Comparison of ENCODE assay signal across 1 cellular context in the genomic region with DNA sequence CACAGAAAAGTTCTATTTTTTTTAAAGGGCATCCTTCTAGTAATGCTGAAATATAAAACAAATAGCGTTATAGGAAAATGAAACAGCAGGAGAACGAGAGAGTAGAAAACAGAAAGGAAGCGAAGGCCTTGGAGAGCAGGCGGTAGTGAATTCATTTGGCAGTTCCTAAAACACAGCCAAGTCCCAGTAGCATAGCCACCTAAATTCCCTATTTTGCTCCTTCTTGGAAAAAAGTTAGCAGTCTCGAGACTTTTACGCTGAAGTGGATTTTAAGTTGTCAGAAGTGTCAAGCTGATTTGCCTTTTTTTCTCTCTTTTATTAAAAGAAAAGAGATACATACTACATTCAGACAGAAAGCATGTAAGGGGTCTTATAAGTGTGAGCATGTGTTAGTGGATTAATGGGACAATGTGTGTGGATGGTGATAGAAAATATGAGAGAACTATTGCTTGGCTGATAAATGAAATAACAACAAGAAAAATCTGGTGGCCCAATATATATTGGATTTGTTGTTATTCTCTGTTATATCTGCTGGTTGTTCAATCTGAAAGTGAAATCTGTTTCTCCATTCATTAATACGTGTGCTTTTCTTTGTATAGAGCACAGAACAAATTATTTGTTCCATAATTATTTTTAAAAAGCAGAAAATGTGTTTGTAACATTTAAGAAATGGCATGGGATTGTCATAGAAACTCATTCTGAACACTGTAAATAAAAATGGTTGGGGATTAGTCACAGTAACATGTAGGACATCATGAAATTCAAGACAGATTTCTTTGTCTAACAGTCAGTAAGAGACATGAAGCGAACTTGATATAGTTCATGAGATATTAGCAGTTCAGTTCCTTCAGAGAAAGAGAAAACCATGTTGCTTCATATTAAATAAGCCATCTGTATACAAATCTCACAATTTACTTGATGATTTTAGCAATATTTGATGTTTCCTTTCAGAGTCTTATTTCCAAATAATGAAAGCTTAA.
TF ChIP-seq lines count a peak whose summit lies in the region.

No MANE protein-coding gene starts in this region.

TF ChIP-seq in HepG2, 621 proteins besides CTCF, POLR2A, EP300 and RAD21:
- no peak for TF ChIP-seq NR2F6 (IDR thresholded peaks at IDR 0.05)
- no peak for TF ChIP-seq NR2F6 (CRISPR knock-in tag; IDR thresholded peaks at IDR 0.05)
- no peak for TF ChIP-seq RARG (CRISPR knock-in tag; IDR thresholded peaks at IDR 0.05; ENCODE audit: low read depth)
- no peak for TF ChIP-seq KDM3A (CRISPR knock-in tag; IDR thresholded peaks at IDR 0.05; ENCODE audit: low read depth)
- no peak for TF ChIP-seq ZNF441 (CRISPR knock-in tag; IDR thresholded peaks at IDR 0.05; ENCODE audit: borderline replicate concordance)
- TF ChIP-seq, protein P1, sequence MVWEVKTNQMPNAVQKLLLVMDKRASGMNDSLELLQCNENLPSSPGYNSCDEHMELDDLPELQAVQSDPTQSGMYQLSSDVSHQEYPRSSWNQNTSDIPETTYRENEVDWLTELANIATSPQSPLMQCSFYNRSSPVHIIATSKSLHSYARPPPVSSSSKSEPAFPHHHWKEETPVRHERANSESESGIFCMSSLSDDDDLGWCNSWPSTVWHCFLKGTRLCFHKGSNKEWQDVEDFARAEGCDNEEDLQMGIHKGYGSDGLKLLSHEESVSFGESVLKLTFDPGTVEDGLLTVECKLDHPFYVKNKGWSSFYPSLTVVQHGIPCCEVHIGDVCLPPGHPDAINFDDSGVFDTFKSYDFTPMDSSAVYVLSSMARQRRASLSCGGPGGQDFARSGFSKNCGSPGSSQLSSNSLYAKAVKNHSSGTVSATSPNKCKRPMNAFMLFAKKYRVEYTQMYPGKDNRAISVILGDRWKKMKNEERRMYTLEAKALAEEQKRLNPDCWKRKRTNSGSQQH (CRISPR knock-in tag; IDR thresholded peaks at IDR 0.05; ENCODE audit: low read depth) = no peak
- TF ChIP-seq ZNF607 (CRISPR knock-in tag; IDR thresholded peaks at IDR 0.05; ENCODE audit: borderline replicate concordance) = no peak
- TF ChIP-seq MED8 (CRISPR knock-in tag; IDR thresholded peaks at IDR 0.05; ENCODE audit: insufficient replicate concordance) = no peak
- TF ChIP-seq HDAC2 (CRISPR knock-in tag; IDR thresholded peaks at IDR 0.05) = no peak
- TF ChIP-seq CAMTA2 (CRISPR knock-in tag; IDR thresholded peaks at IDR 0.05; ENCODE audit: borderline replicate concordance) = no peak
- TF ChIP-seq ZBTB7A (CRISPR knock-in tag; IDR thresholded peaks at IDR 0.05) = no peak
